Comparison of ENCODE assay signal across 26 cellular contexts in the genomic region with DNA sequence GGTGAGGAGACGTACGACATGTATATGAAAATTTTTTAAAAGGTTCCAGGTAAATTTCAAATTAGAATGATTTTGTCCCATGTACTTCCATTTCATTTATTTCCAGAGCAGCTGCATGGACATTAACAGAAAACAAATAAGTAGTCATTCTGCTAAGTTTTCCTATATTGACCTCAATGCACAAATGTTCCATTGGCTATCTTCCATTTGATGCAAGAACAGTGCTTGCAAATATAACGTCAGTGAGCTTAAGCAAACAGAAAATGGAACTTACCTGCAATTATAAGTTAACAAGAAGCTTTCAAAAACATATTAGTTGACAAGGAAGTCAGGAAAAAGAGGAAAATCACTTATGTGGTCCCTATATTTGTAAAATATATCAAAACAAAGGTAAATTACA.
"Had no signal": no experiment of that assay in that cellular context is flagged by ENCODE, and none has a peak within 500 bp of the region (broad histone marks: within the 10 kb centered on the region; RNA-seq: fewer than 3 reads in every experiment).

No MANE protein-coding gene starts in this region.

- H3K27ac ChIP-seq: colonic mucosa, epithelial cell of prostate, foreskin keratinocyte, gastroesophageal sphincter, heart left ventricle, hepatocyte, left ventricle myocardium inferior, lower lobe of right lung, psoas muscle, skin epidermis, spleen, suprapubic skin, transverse colon, upper lobe of right lung, uterus had no signal

- DNase-seq: colonic mucosa; effector CD8-positive, alpha-beta T cell; endodermal cell; foreskin keratinocyte; heart left ventricle; left cardiac atrium; left ventricle myocardium inferior; lower lobe of right lung; naive thymus-derived CD8-positive, alpha-beta T cell; nephron progenitor cell; nucleus accumbens; posterior cingulate gyrus; psoas muscle; right cardiac atrium; spleen; stimulated activated CD4-positive, alpha-beta T cell treated with anti-CD3 and anti-CD28 coated beads, Interleukin-4, amount 100 ng/mL, for 4 hours; transverse colon; upper lobe of right lung; uterus had no signal

- H3K4me2 ChIP-seq: hepatocyte had no signal

- H3K27me3 ChIP-seq: colonic mucosa, gastroesophageal sphincter, heart left ventricle, hepatocyte, spleen, suprapubic skin, transverse colon, upper lobe of right lung, uterus had no signal

- H3K9me3 ChIP-seq: colonic mucosa, gastroesophageal sphincter, lower lobe of right lung, psoas muscle, suprapubic skin, transverse colon, upper lobe of right lung, uterus had no signal

- H3K4me1 ChIP-seq: colonic mucosa, gastroesophageal sphincter, lower lobe of right lung, spleen, suprapubic skin, transverse colon, upper lobe of right lung, uterus had no signal

- H3K79me2 ChIP-seq: hepatocyte had no signal

- H2AFZ ChIP-seq: hepatocyte had no signal

- ATAC-seq: esophagus mucosa; foreskin keratinocyte; gastroesophageal sphincter; heart left ventricle; left cardiac atrium; lower lobe of right lung; naive thymus-derived CD8-positive, alpha-beta T cell; psoas muscle; right cardiac atrium; stimulated activated memory B cell treated with anti-CD40 and anti-IgM and Interleukin-4, amounts not matched to agents 10 μg/mL and 1 μg/mL and 100 μg/mL, for 72 hours; upper lobe of right lung had no signal

- H3K36me3 ChIP-seq: colonic mucosa, gastroesophageal sphincter, heart left ventricle, left ventricle myocardium inferior, lower lobe of right lung, spleen, suprapubic skin, transverse colon, upper lobe of right lung, uterus had no signal

- H3K4me3 ChIP-seq: colonic mucosa, gastroesophageal sphincter, heart left ventricle, hepatocyte, left ventricle myocardium inferior, lower lobe of right lung, psoas muscle, skin epidermis, spleen, suprapubic skin, transverse colon, upper lobe of right lung, uterus had no signal
